Comparison of ENCODE assay signal across 1 cellular context in genomic region chr1:21346304-21347071, GRCh38.
TF ChIP-seq lines count a peak whose summit lies in the region.

No MANE protein-coding gene starts in this region.

TF ChIP-seq in SK-N-SH, 30 proteins besides CTCF, POLR2A, EP300 and RAD21 (continued from another document):
- no peak for TF ChIP-seq ZBTB33 (IDR thresholded peaks at IDR 0.05; ENCODE audit: borderline replicate concordance, low read depth)
- no peak for TF ChIP-seq NFIC (IDR thresholded peaks at IDR 0.05; ENCODE audit: borderline replicate concordance)
- TF ChIP-seq SMC3 (IDR thresholded peaks at IDR 0.05; ENCODE audit: low read depth, low read length), result no peak
- no peak for TF ChIP-seq RXRA (IDR thresholded peaks at IDR 0.05; ENCODE audit: borderline replicate concordance, low read depth)
- no peak for TF ChIP-seq JUND (IDR thresholded peaks at IDR 0.05)
- no peak for TF ChIP-seq NRF1 (IDR thresholded peaks at IDR 0.05; ENCODE audit: low read depth, low read length)
- no peak for TF ChIP-seq TCF12 (IDR thresholded peaks at IDR 0.05)
- no peak for TF ChIP-seq GABPA (IDR thresholded peaks at IDR 0.05; ENCODE audit: low read depth)
- no peak for TF ChIP-seq TEAD4 (IDR thresholded peaks at IDR 0.05; ENCODE audit: borderline replicate concordance, insufficient read depth)
- no peak for TF ChIP-seq FOSL2 (IDR thresholded peaks at IDR 0.05; ENCODE audit: borderline replicate concordance, low read depth)
